In the genomic region with DNA sequence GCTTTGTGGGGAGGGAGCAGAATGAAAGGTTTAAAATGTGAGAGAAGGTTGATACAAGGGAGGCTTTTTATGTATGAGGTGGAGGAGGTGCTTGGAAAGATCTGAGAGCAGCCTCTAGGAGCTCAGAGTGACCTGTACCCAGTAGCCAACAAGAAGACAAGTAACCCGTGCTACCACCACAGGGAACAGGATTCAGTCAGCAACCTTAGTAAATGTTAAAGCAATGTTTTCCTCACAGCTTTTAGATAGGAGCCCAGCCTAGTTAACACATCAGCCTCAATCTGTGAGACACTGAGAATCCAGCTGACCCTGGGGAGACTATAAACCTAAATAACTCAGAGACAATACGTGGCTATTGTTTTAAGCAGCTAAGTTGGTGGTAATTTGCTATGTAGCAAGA, we compare ENCODE assay signal across 11 cellular contexts.
"Had no signal": no experiment of that assay in that cellular context is flagged by ENCODE, and none has a peak within 500 bp of the region (broad histone marks: within the 10 kb centered on the region; RNA-seq: fewer than 3 reads in every experiment).

No MANE protein-coding gene starts in this region.

- FAIRE-seq: H1, H54 had no signal

- H3K9me3 Mint-ChIP-seq: GM23338, H9, HFFc6 had no signal

- H3K4me3 Mint-ChIP-seq: GM23338, H9, HFFc6 had no signal

- ATAC-seq: GM23338, HCT116 had no signal

- H3K36me3 ChIP-seq: HAP-1 had no signal

- H3K9ac ChIP-seq: GM23248 had no signal

- H3K27ac ChIP-seq: GM23248 had no signal

- H3K4me2 ChIP-seq: GM23338 had no signal

- H3K4me1 ChIP-seq: HAP-1 had no signal

- H3K9me3 ChIP-seq: HAP-1 had no signal

- DNase-seq: GM23248, GOT3, H7, H9, HCEC 1CT, HFFc6 had no signal

- H3K4me3 ChIP-seq: GM23248, GM23338, HAP-1 had no signal

- H2AFZ ChIP-seq: GM23248, GM23338 had no signal

- H3K4me1 Mint-ChIP-seq: H9 had no signal

- H3K27ac Mint-ChIP-seq: GM23338, H9, HFFc6 had no signal
